In genomic region chr9:137171149-137172063, GRCh38 we compare ENCODE assay signal across 18 cellular contexts. TPM values are rescaled to one million over a fixed set of nuclear protein-coding genes. Genes with fewer than 3 reads are reported as not detected.
DNase-seq lines count a peak whose midpoint lies in the region; ATAC-seq and TF ChIP-seq lines count a peak whose summit lies in the region.
"Had no signal": no experiment of that assay in that cellular context is flagged by ENCODE, and none has a peak within 500 bp of the region (broad histone marks: within the 10 kb centered on the region; RNA-seq: fewer than 3 reads in every experiment).

Gene TMEM210, minus strand, starts transcription at chr9:137172056. Its CDS starts 29 bp downstream, at chr9:137172027.

- no peaks in the 10 kb centered on the region for H3K36me3 ChIP-seq in BLaER1 treated with 17β-estradiol and CSF1 and Interleukin-3, amounts not matched to agents 10 nM and 100 nM
- peaks cover 0 to 3% of the 10 kb centered on the region in 2 experiments; a peak in 1 of 3 replicates for H3K36me3 ChIP-seq in HEK293 (ENCODE audit: control insufficient read depth in 2 of 2, insufficient read depth in 1 of 2, low read length in 2 of 2)
- H3K36me3 ChIP-seq in suprapubic skin = no peaks in the 10 kb centered on the region
- H3K36me3 ChIP-seq: Peyer's patch had no signal

- H3K9me3 ChIP-seq in BLaER1 treated with 17β-estradiol and CSF1 and Interleukin-3, amounts not matched to agents 10 nM and 100 nM (replicated peaks in 1 of 11) = no peaks in the 10 kb centered on the region
- H3K9me3 ChIP-seq in HEK293 (ENCODE audit: control insufficient read depth, insufficient read depth, low read depth, low read length) (no peaks in the 10 kb centered on the region), suprapubic skin (no peaks in the 10 kb centered on the region)
- H3K9me3 ChIP-seq: SK-N-SH had no signal

- TF ChIP-seq EP300 in suprapubic skin (IDR thresholded peaks at IDR 0.05) = no peak

- no peak for TF ChIP-seq CTCF in HEK293 (tag by site-specific recombination; IDR thresholded peaks at IDR 0.05)
- TF ChIP-seq CTCF in suprapubic skin (IDR thresholded peaks at IDR 0.05) = no peak

- peak within 1 kb of the TSS in 2 of 10 experiments; percentile 39 to 53; a peak in 4 of 20 replicates for H3K4me3 ChIP-seq in BLaER1 treated with 17β-estradiol and CSF1 and Interleukin-3, amounts not matched to agents 10 nM and 100 nM
- H3K4me3 ChIP-seq in HEK293 (ENCODE audit: low read depth, low read length) = no peak within 1 kb of the TSS
- no peak within 1 kb of the TSS for H3K4me3 ChIP-seq in suprapubic skin
- H3K4me3 ChIP-seq: Peyer's patch had no signal

- no peak for TF ChIP-seq POLR2A in suprapubic skin (IDR thresholded peaks at IDR 0.05)

- H3K4me1 ChIP-seq in BLaER1 treated with 17β-estradiol and CSF1 and Interleukin-3, amounts not matched to agents 10 nM and 100 nM = peaks cover 33 to 98% (median 95%) of the 10 kb centered on the region in 10 experiments
- H3K4me1 ChIP-seq in HEK293 (ENCODE audit: control insufficient read depth, insufficient read depth, low read length) (no peaks in the 10 kb centered on the region; the same call in 1 of the 2 replicates), suprapubic skin (peaks cover 61% of the 10 kb centered on the region)

- WGBS in suprapubic skin = 83% methylated on average over 8 of the region's 26 CpGs

- POLR2A ChIA-PET in HEK293 (lab: Yijun Ruan, JAX) = interaction anchor here (0.7 to 7.4 kb wide), 4 partner anchors 9 to 69 kb away, joined by 3 to 53 read pairs (median 4); partner anchors contain the start of gene TUBB4B

- peak within 1 kb of the TSS in 10 of 11 experiments; percentile 7 to 100 (median 100); a peak in 19 of 22 replicates for H3K4me2 ChIP-seq in BLaER1 treated with 17β-estradiol and CSF1 and Interleukin-3, amounts not matched to agents 10 nM and 100 nM
- H3K4me2 ChIP-seq: SK-N-SH had no signal

- ATAC-seq in HG02885 (IDR thresholded peaks at IDR 0.05; ENCODE audit: poor library complexity, unreplicated experiment) = no peak

- H3K9ac ChIP-seq in BLaER1 treated with 17β-estradiol and CSF1 and Interleukin-3, amounts not matched to agents 10 nM and 100 nM = peak within 1 kb of the TSS in 4 of 11 experiments; percentile 37 to 63 (median 62); a peak in 8 of 22 replicates
- H3K9ac ChIP-seq: SK-N-SH had no signal

- H3K27ac ChIP-seq in BLaER1 treated with 17β-estradiol and CSF1 and Interleukin-3, amounts not matched to agents 10 nM and 100 nM = peak within 1 kb of the TSS in 5 of 11 experiments; percentile 4 to 64 (median 51); a peak in 8 of 22 replicates
- H3K27ac ChIP-seq in HEK293 (ENCODE audit: extremely low read depth, low read depth, low read length) = no peak within 1 kb of the TSS
- H3K27ac ChIP-seq in epithelial cell of prostate = peak within 1 kb of the TSS; percentile 12
- peak within 1 kb of the TSS; percentile 79 for H3K27ac ChIP-seq in suprapubic skin

- H3K27me3 ChIP-seq in BLaER1 treated with 17β-estradiol and CSF1 and Interleukin-3, amounts not matched to agents 10 nM and 100 nM = peaks cover 0 to 90% (median 8%) of the 10 kb centered on the region in 11 experiments; a peak in 16 of 22 replicates
- H3K27me3 ChIP-seq in suprapubic skin = peaks cover 67% of the 10 kb centered on the region

- H4K20me1 ChIP-seq in BLaER1 treated with 17β-estradiol and CSF1 and Interleukin-3, amounts not matched to agents 10 nM and 100 nM = peaks cover 0 to 91% (median 33%) of the 10 kb centered on the region in 11 experiments; a peak in 19 of 22 replicates

- DNase-seq in epithelial cell of prostate (ENCODE audit: low read depth, low spot score) = no peak
- no peak for DNase-seq in suprapubic skin (ENCODE audit: low spot score in 2 of 2)
- DNase-seq in ecto neural progenitor cell (ENCODE audit: low spot score) = no peak
- DNase-seq in hypothalamus (lab: John Stamatoyannopoulos, UW) = no peak
- DNase-seq: AML-193; CD4-positive, alpha-beta T cell; EL; Karpas-422; MM.1S; NCI-H1092 treated with DMSO at 0.1 percent for 48 hours; NCI-H2081 treated with DMSO at 0.1 percent for 48 hours; NCI-H510A treated with DMSO at 0.1 percent for 48 hours; Peyer's patch; SHP77; SK-N-SH had no signal

- CTCF ChIA-PET in HEK293 (lab: Yijun Ruan, JAX) = interaction anchor here (1.0 to 1.8 kb wide), 4 partner anchors 40 to 65 kb away, joined by 3 to 7 read pairs (median 5); no protein-coding TSS in a partner anchor

TF ChIP-seq in HEK293, 187 proteins besides CTCF, POLR2A, EP300 and RAD21:
- TF ChIP-seq, protein P1, sequence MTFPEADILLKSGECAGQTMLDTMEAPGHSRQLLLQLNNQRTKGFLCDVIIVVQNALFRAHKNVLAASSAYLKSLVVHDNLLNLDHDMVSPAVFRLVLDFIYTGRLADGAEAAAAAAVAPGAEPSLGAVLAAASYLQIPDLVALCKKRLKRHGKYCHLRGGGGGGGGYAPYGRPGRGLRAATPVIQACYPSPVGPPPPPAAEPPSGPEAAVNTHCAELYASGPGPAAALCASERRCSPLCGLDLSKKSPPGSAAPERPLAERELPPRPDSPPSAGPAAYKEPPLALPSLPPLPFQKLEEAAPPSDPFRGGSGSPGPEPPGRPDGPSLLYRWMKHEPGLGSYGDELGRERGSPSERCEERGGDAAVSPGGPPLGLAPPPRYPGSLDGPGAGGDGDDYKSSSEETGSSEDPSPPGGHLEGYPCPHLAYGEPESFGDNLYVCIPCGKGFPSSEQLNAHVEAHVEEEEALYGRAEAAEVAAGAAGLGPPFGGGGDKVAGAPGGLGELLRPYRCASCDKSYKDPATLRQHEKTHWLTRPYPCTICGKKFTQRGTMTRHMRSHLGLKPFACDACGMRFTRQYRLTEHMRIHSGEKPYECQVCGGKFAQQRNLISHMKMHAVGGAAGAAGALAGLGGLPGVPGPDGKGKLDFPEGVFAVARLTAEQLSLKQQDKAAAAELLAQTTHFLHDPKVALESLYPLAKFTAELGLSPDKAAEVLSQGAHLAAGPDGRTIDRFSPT (tag by site-specific recombination; IDR thresholded peaks at IDR 0.05) = peak; percentile 68; the same call in 1 of the 2 replicates
- TF ChIP-seq PATZ1 (tag by site-specific recombination; IDR thresholded peaks at IDR 0.05) (peak; percentile 23; the same call in 1 of the 2 replicates), ZNF175 (tag by site-specific recombination; IDR thresholded peaks at IDR 0.05) (no peak), SCRT2 (tag by site-specific recombination; IDR thresholded peaks at IDR 0.05) (peak; percentile 57), ZBTB1 (tag by site-specific recombination; IDR thresholded peaks at IDR 0.05) (no peak), ZNF23 (tag by site-specific recombination; IDR thresholded peaks at IDR 0.05; ENCODE audit: borderline replicate concordance) (no peak), ZNF423 (tag by site-specific recombination; IDR thresholded peaks at IDR 0.05) (no peak), ZNF510 (tag by site-specific recombination; IDR thresholded peaks at IDR 0.05; ENCODE audit: insufficient replicate concordance) (no peak), GLIS1 (tag by site-specific recombination; IDR thresholded peaks at IDR 0.05) (peak; percentile 47), ZBTB48 (tag by site-specific recombination; IDR thresholded peaks at IDR 0.05) (no peak), ZNF777 (tag by site-specific recombination; IDR thresholded peaks at IDR 0.05; ENCODE audit: borderline replicate concordance) (no peak), ZNF837 (tag by site-specific recombination; IDR thresholded peaks at IDR 0.05) (no peak), ZNF623 (tag by site-specific recombination; IDR thresholded peaks at IDR 0.05) (no peak), ZNF610 (tag by site-specific recombination; IDR thresholded peaks at IDR 0.05; ENCODE audit: borderline replicate concordance) (no peak), GLIS2 (tag by site-specific recombination; IDR thresholded peaks at IDR 0.05) (0 out of 2 replicates have a peak, but pooled peaks have one; percentile 19), ZNF2 (tag by site-specific recombination; IDR thresholded peaks at IDR 0.05) (no peak), ZNF274 (IDR thresholded peaks at IDR 0.05; ENCODE audit: low read length) (no peak), ZNF274 (tag by site-specific recombination; IDR thresholded peaks at IDR 0.05; ENCODE audit: borderline replicate concordance) (no peak)
- TF ChIP-seq, protein P2, sequence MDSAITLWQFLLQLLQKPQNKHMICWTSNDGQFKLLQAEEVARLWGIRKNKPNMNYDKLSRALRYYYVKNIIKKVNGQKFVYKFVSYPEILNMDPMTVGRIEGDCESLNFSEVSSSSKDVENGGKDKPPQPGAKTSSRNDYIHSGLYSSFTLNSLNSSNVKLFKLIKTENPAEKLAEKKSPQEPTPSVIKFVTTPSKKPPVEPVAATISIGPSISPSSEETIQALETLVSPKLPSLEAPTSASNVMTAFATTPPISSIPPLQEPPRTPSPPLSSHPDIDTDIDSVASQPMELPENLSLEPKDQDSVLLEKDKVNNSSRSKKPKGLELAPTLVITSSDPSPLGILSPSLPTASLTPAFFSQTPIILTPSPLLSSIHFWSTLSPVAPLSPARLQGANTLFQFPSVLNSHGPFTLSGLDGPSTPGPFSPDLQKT (IDR thresholded peaks at IDR 0.05; ENCODE audit: borderline replicate concordance, low read depth, low read length) = no peak

RNA-seq across cellular contexts. Expression of gene TMEM210, which starts in this region (rescaled TPM):
- not detected for total RNA-seq in suprapubic skin
- total RNA-seq: CD4-positive, alpha-beta T cell; Peyer's patch had no signal
